32 cellular contexts compared by ENCODE assay signal in the genomic region with DNA sequence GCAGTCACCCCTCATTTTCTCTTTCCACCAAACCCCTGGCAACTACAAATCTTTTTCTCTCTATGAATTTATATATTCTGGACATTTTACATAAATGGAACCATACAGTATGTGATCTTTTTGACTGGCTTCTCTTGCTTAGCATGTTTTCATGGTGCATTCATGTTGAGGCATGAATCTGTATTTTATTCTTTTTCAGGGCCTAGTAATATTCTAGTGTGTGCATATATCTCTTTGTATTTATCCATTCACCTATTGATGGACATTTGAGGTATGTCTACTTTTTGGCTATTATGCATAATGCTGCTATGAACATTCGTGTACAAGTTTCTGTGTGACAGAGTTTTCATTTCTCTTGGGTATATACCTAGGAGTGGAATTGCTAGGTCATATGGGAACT.
"Had no signal": no experiment of that assay in that cellular context is flagged by ENCODE, and none has a peak within 500 bp of the region (broad histone marks: within the 10 kb centered on the region; RNA-seq: fewer than 3 reads in every experiment).

No MANE protein-coding gene starts in this region.

- H3K4me3 Mint-ChIP-seq: naive thymus-derived CD8-positive, alpha-beta T cell; natural killer cell treated with Interleukin-12 subunit alpha and Interleukin-12 subunit beta and Interleukin-15 and Interleukin-18, amount 100 ng/mL, for 72 hours; nephron progenitor cell; neural crest cell; stimulated activated memory B cell treated with anti-CD40 and anti-IgM and Interleukin-4, amounts not matched to agents 10 μg/mL and 1 μg/mL and 100 μg/mL, for 72 hours; stimulated activated naive CD8-positive, alpha-beta T cell treated with anti-CD3 and anti-CD28 coated beads, Interleukin-15, amount 100 ng/mL, for 72 hours; type B pancreatic cell had no signal

- H3K27me3 ChIP-seq: ovary, right lobe of liver, spleen, suprapubic skin, testis, tibial artery, transverse colon, upper lobe of right lung, uterus had no signal

- ATAC-seq: naive thymus-derived CD8-positive, alpha-beta T cell; natural killer cell treated with Interleukin-12 subunit alpha and Interleukin-12 subunit beta and Interleukin-15 and Interleukin-18, amount 100 ng/mL, for 72 hours; psoas muscle; right cardiac atrium; right lobe of liver; stimulated activated memory B cell treated with anti-CD40 and anti-IgM and Interleukin-4, amounts not matched to agents 10 μg/mL and 1 μg/mL and 100 μg/mL, for 72 hours; stimulated activated naive CD8-positive, alpha-beta T cell treated with anti-CD3 and anti-CD28 coated beads, Interleukin-15, amount 100 ng/mL, for 72 hours; stimulated activated naive CD8-positive, alpha-beta T cell treated with anti-CD3 and anti-CD28 coated beads, Interleukin-15, Interleukin-2, amounts not matched to agents 100 U/mL and 50 U/mL, for 24 hours; upper lobe of right lung had no signal

- H3K9ac ChIP-seq: parathyroid adenoma had no signal

- H3K79me2 ChIP-seq: parathyroid adenoma had no signal

- H3K9me3 Mint-ChIP-seq: natural killer cell treated with Interleukin-12 subunit alpha and Interleukin-12 subunit beta and Interleukin-15 and Interleukin-18, amount 100 ng/mL, for 72 hours; type B pancreatic cell had no signal

- H3K27me3 Mint-ChIP-seq: progenitor cell of endocrine pancreas, type B pancreatic cell had no signal

- H3K36me3 ChIP-seq: ovary, right lobe of liver, spleen, suprapubic skin, tibial artery, transverse colon, upper lobe of right lung, uterus had no signal

- H3K4me1 ChIP-seq: parathyroid adenoma, psoas muscle, right lobe of liver, spleen, suprapubic skin, testis, tibial artery, transverse colon, upper lobe of right lung, uterus had no signal

- H2AFZ ChIP-seq: parathyroid adenoma had no signal

- H3K4me2 ChIP-seq: smooth muscle cell had no signal

- H3K36me3 Mint-ChIP-seq: natural killer cell treated with Interleukin-12 subunit alpha and Interleukin-12 subunit beta and Interleukin-15 and Interleukin-18, amount 100 ng/mL, for 72 hours; stimulated activated memory B cell treated with anti-CD40 and anti-IgM and Interleukin-4, amounts not matched to agents 10 μg/mL and 1 μg/mL and 100 μg/mL, for 72 hours; type B pancreatic cell had no signal

- H3K4me3 ChIP-seq: ovary, psoas muscle, right lobe of liver, skin epidermis, smooth muscle cell, spleen, suprapubic skin, testis, tibial artery, transverse colon, upper lobe of right lung, uterus had no signal

- H3K4me1 Mint-ChIP-seq: nephron progenitor cell; neural crest cell; stimulated activated memory B cell treated with anti-CD40 and anti-IgM and Interleukin-4, amounts not matched to agents 10 μg/mL and 1 μg/mL and 100 μg/mL, for 72 hours; stimulated activated naive CD8-positive, alpha-beta T cell treated with anti-CD3 and anti-CD28 coated beads, Interleukin-15, amount 100 ng/mL, for 72 hours had no signal

- H3K27ac Mint-ChIP-seq: naive thymus-derived CD8-positive, alpha-beta T cell; natural killer cell treated with Interleukin-12 subunit alpha and Interleukin-12 subunit beta and Interleukin-15 and Interleukin-18, amount 100 ng/mL, for 72 hours; nephron progenitor cell; progenitor cell of endocrine pancreas; stimulated activated memory B cell treated with anti-CD40 and anti-IgM and Interleukin-4, amounts not matched to agents 10 μg/mL and 1 μg/mL and 100 μg/mL, for 72 hours; stimulated activated naive CD8-positive, alpha-beta T cell treated with anti-CD3 and anti-CD28 coated beads, Interleukin-15, amount 100 ng/mL, for 72 hours; type B pancreatic cell had no signal

- H3K27ac ChIP-seq: ovary, parathyroid adenoma, psoas muscle, right lobe of liver, skin epidermis, spleen, suprapubic skin, testis, tibial artery, transverse colon, upper lobe of right lung, uterus had no signal

- DNase-seq: naive thymus-derived CD8-positive, alpha-beta T cell; nephron progenitor cell; occipital lobe; ovary; posterior cingulate gyrus; psoas muscle; right cardiac atrium; right lobe of liver; spleen; stimulated activated CD4-positive, alpha-beta T cell treated with anti-CD3 and anti-CD28 coated beads, Interleukin-12 subunit alpha, Interleukin-12 subunit beta, amount 100 ng/mL, for 4 hours; stimulated activated CD4-positive, alpha-beta T cell treated with anti-CD3 and anti-CD28 coated beads, Interleukin-1b, Interleukin-23, amount 100 ng/mL, for 48 hours; stimulated activated CD4-positive, alpha-beta T cell treated with anti-CD3 and anti-CD28 coated beads, Interleukin-4, amount 100 ng/mL, for 1 hour; stimulated activated CD4-positive, alpha-beta T cell treated with anti-CD3 and anti-CD28 coated beads, Interleukin-4, amount 100 ng/mL, for 4 hours; stimulated activated CD8-positive, alpha-beta memory T cell treated with anti-CD3 and anti-CD28 coated beads, Interleukin-4, amount 100 ng/mL, for 48 hours; stimulated activated naive CD4-positive, alpha-beta T cell; stimulated activated naive CD8-positive, alpha-beta T cell treated with anti-CD3 and anti-CD28 coated beads, Interleukin-15, amount 100 ng/mL, for 72 hours; stimulated activated naive CD8-positive, alpha-beta T cell treated with anti-CD3 and anti-CD28 coated beads, Interleukin-15, Interleukin-2, amounts not matched to agents 100 U/mL and 50 U/mL, for 24 hours; substantia nigra; testis; tibial artery; transverse colon; upper lobe of right lung; uterus had no signal

- H3K9me3 ChIP-seq: ovary, right lobe of liver, suprapubic skin, testis, transverse colon, upper lobe of right lung, uterus had no signal
